ENCODE assay signal across 16 cellular contexts in genomic region chr13:113646376-113646775, GRCh38. TPM values are rescaled to one million over a fixed set of nuclear protein-coding genes. Genes with fewer than 3 reads are reported as not detected.
A peak's percentile ranks its signal among the peaks of the same experiment; 100 is the strongest.
DNase-seq lines count a peak whose midpoint lies in the region; ATAC-seq and TF ChIP-seq lines count a peak whose summit lies in the region.
"Had no signal": no experiment of that assay in that cellular context is flagged by ENCODE, and none has a peak within 500 bp of the region (broad histone marks: within the 10 kb centered on the region; RNA-seq: fewer than 3 reads in every experiment).

No MANE protein-coding gene starts in this region.

- H2AFZ ChIP-seq in GM23338: no peak overlapping the region
- H2AFZ ChIP-seq: parathyroid adenoma had no signal

- no peaks in the 10 kb centered on the region for H3K27me3 ChIP-seq in GM23338 (ENCODE audit: insufficient read depth)

- no peak overlapping the region for H3K4me3 Mint-ChIP-seq in activated CD4-positive, alpha-beta T cell treated with anti-CD3 and anti-CD28 coated beads for 36 hours
- H3K4me3 Mint-ChIP-seq in GM23338: no peak overlapping the region
- H3K4me3 Mint-ChIP-seq: stimulated activated naive B cell treated with anti-CD40 and anti-IgM and Interleukin-4, amounts not matched to agents 10 μg/mL and 1 μg/mL and 100 μg/mL, for 72 hours had no signal

- ATAC-seq in activated CD4-positive, alpha-beta T cell treated with anti-CD3 and anti-CD28 coated beads for 36 hours: peak; percentile 30
- ATAC-seq in sciatic nerve: no peak
- ATAC-seq in GM23338: no peak

- no peak for TF ChIP-seq CTCF in GM23338 (conservative IDR thresholded peaks at IDR 0.05; ENCODE audit: low read depth in 2 of 2)

- H3K4me3 ChIP-seq in GM23338: no peak overlapping the region
- H3K4me3 ChIP-seq: skin epidermis had no signal

- H3K4me1 ChIP-seq in GM23338 (ENCODE audit: insufficient read depth): no peaks in the 10 kb centered on the region

- H3K9me2 ChIP-seq in GM23338 (ENCODE audit: insufficient read depth): no peaks in the 10 kb centered on the region

- peak; percentile 6 for DNase-seq in activated CD4-positive, alpha-beta T cell treated with anti-CD3 and anti-CD28 coated beads for 36 hours
- no peak for DNase-seq in activated CD4-positive, alpha-beta T cell treated with anti-CD3 and anti-CD28 coated beads, Interleukin-2, amount 50 U/mL, for 1 hour
- peak; percentile 9 for DNase-seq in DMS153 (lab: John Stamatoyannopoulos, UW)
- DNase-seq in SHP77 treated with DMSO at 0.1 percent for 48 hours (lab: John Stamatoyannopoulos, UW): peak; percentile 89
- DNase-seq in sciatic nerve (ENCODE audit: low spot score): peak; percentile 33
- DNase-seq in GM23338 (ENCODE audit: low spot score): no peak
- no peak for DNase-seq in central memory CD4-positive, alpha-beta T cell
- DNase-seq in AML-193 (lab: John Stamatoyannopoulos, UW): no peak
- DNase-seq: activated CD4-positive, alpha-beta T cell treated with anti-CD3 and anti-CD28 coated beads for 4 hours; hypothalamus; left cardiac atrium; NCI-H774; stimulated activated naive B cell treated with anti-CD40 and anti-IgM and Interleukin-4, amounts not matched to agents 10 μg/mL and 1 μg/mL and 100 μg/mL, for 72 hours had no signal

- no peak overlapping the region for H3K4me2 ChIP-seq in GM23338

- CTCF ChIA-PET in activated CD4-positive, alpha-beta T cell treated with anti-CD3 and anti-CD28 coated beads for 36 hours (lab: Charles Lee): interaction anchor here (0.6 to 1.4 kb wide), 5 partner anchors 58 to 676 kb away, joined by 3 to 5 read pairs (median 4); no protein-coding TSS in a partner anchor

- POLR2A ChIA-PET in activated CD4-positive, alpha-beta T cell treated with anti-CD3 and anti-CD28 coated beads for 36 hours (lab: Charles Lee): no interaction called here

- intact Hi-C loops in activated CD4-positive, alpha-beta T cell treated with anti-CD3 and anti-CD28 coated beads for 36 hours (cut with DNase I, micrococcal nuclease): no loop called here
- intact Hi-C loops in sciatic nerve (cut with DNase I): no loop called here

- H3K79me2 ChIP-seq in GM23338 (replicated peaks; ENCODE audit: insufficient read depth): no peaks in the 10 kb centered on the region
- H3K79me2 ChIP-seq: parathyroid adenoma had no signal

- no peaks in the 10 kb centered on the region for H3K9me3 Mint-ChIP-seq in activated CD4-positive, alpha-beta T cell treated with anti-CD3 and anti-CD28 coated beads for 36 hours (ENCODE audit: low read depth)
- H3K9me3 Mint-ChIP-seq in GM23338: peaks cover 30% of the 10 kb centered on the region; the same call in 2 of the 3 replicates

- H3K27ac ChIP-seq in GM23338 (ENCODE audit: low read depth): no peak overlapping the region

- H3K27ac Mint-ChIP-seq in activated CD4-positive, alpha-beta T cell treated with anti-CD3 and anti-CD28 coated beads for 36 hours: no peak overlapping the region
- no peak overlapping the region for H3K27ac Mint-ChIP-seq in GM23338
- H3K27ac Mint-ChIP-seq: stimulated activated naive B cell treated with anti-CD40 and anti-IgM and Interleukin-4, amounts not matched to agents 10 μg/mL and 1 μg/mL and 100 μg/mL, for 72 hours had no signal

- no peaks in the 10 kb centered on the region for H4K20me1 ChIP-seq in GM23338 (replicated peaks; ENCODE audit: insufficient read depth)

- H3F3A ChIP-seq in GM23338 (replicated peaks; ENCODE audit: low read depth): no peaks in the 10 kb centered on the region

- H3K4me1 Mint-ChIP-seq in activated CD4-positive, alpha-beta T cell treated with anti-CD3 and anti-CD28 coated beads for 36 hours: peaks cover 20% of the 10 kb centered on the region
- H3K4me1 Mint-ChIP-seq in GM23338: peaks cover 7% of the 10 kb centered on the region; the same call in 2 of the 3 replicates

- H3K27me3 Mint-ChIP-seq in activated CD4-positive, alpha-beta T cell treated with anti-CD3 and anti-CD28 coated beads for 36 hours: no peaks in the 10 kb centered on the region
- peaks cover 13% of the 10 kb centered on the region for H3K27me3 Mint-ChIP-seq in GM23338 (ENCODE audit: insufficient read depth, low read depth, poor library complexity)
- H3K27me3 Mint-ChIP-seq: stimulated activated naive B cell treated with anti-CD40 and anti-IgM and Interleukin-4, amounts not matched to agents 10 μg/mL and 1 μg/mL and 100 μg/mL, for 72 hours had no signal

- peaks cover 15% of the 10 kb centered on the region for H3K36me3 Mint-ChIP-seq in activated CD4-positive, alpha-beta T cell treated with anti-CD3 and anti-CD28 coated beads for 36 hours (ENCODE audit: low read depth)
- H3K36me3 Mint-ChIP-seq in GM23338 (ENCODE audit: low read depth): peaks cover 39% of the 10 kb centered on the region

- H3K36me3 ChIP-seq in GM23338 (ENCODE audit: insufficient read depth): peaks cover under 1% of the 10 kb centered on the region

TF ChIP-seq in GM23338, 12 proteins besides CTCF, POLR2A, EP300 and RAD21 (continues in another document):
- TF ChIP-seq JUNB (IDR thresholded peaks at IDR 0.05; ENCODE audit: unreplicated experiment) (no peak), EZH2phosphoT487 (IDR thresholded peaks at IDR 0.05; ENCODE audit: unreplicated experiment) (no peak), CREB1 (CRISPR knock-in tag; IDR thresholded peaks at IDR 0.05; ENCODE audit: low read depth) (no peak), STAT1 (IDR thresholded peaks at IDR 0.05; ENCODE audit: unreplicated experiment) (no peak)
- TF ChIP-seq, protein P1, sequence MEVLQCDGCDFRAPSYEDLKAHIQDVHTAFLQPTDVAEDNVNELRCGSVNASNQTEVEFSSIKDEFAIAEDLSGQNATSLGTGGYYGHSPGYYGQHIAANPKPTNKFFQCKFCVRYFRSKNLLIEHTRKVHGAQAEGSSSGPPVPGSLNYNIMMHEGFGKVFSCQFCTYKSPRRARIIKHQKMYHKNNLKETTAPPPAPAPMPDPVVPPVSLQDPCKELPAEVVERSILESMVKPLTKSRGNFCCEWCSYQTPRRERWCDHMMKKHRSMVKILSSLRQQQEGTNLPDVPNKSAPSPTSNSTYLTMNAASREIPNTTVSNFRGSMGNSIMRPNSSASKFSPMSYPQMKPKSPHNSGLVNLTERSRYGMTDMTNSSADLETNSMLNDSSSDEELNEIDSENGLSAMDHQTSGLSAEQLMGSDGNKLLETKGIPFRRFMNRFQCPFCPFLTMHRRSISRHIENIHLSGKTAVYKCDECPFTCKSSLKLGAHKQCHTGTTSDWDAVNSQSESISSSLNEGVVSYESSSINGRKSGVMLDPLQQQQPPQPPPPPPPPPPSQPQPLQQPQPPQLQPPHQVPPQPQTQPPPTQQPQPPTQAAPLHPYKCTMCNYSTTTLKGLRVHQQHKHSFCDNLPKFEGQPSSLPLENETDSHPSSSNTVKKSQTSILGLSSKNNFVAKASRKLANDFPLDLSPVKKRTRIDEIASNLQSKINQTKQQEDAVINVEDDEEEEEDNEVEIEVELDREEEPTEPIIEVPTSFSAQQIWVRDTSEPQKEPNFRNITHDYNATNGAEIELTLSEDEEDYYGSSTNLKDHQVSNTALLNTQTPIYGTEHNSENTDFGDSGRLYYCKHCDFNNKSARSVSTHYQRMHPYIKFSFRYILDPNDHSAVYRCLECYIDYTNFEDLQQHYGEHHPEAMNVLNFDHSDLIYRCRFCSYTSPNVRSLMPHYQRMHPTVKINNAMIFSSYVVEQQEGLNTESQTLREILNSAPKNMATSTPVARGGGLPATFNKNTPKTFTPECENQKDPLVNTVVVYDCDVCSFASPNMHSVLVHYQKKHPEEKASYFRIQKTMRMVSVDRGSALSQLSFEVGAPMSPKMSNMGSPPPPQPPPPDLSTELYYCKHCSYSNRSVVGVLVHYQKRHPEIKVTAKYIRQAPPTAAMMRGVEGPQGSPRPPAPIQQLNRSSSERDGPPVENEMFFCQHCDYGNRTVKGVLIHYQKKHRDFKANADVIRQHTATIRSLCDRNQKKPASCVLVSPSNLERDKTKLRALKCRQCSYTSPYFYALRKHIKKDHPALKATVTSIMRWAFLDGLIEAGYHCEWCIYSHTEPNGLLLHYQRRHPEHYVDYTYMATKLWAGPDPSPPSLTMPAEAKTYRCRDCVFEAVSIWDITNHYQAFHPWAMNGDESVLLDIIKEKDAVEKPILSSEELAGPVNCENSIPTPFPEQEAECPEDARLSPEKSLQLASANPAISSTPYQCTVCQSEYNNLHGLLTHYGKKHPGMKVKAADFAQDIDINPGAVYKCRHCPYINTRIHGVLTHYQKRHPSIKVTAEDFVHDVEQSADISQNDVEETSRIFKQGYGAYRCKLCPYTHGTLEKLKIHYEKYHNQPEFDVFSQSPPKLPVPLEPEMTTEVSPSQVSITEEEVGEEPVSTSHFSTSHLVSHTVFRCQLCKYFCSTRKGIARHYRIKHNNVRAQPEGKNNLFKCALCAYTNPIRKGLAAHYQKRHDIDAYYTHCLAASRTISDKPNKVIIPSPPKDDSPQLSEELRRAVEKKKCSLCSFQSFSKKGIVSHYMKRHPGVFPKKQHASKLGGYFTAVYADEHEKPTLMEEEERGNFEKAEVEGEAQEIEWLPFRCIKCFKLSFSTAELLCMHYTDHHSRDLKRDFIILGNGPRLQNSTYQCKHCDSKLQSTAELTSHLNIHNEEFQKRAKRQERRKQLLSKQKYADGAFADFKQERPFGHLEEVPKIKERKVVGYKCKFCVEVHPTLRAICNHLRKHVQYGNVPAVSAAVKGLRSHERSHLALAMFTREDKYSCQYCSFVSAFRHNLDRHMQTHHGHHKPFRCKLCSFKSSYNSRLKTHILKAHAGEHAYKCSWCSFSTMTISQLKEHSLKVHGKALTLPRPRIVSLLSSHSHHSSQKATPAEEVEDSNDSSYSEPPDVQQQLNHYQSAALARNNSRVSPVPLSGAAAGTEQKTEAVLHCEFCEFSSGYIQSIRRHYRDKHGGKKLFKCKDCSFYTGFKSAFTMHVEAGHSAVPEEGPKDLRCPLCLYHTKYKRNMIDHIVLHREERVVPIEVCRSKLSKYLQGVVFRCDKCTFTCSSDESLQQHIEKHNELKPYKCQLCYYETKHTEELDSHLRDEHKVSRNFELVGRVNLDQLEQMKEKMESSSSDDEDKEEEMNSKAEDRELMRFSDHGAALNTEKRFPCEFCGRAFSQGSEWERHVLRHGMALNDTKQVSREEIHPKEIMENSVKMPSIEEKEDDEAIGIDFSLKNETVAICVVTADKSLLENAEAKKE (CRISPR knock-in tag; IDR thresholded peaks at IDR 0.05): no peak

RNA-seq across cellular contexts. Expression of gene ATP4B, which starts 11.6 kb away (rescaled TPM):
- total RNA-seq in activated CD4-positive, alpha-beta T cell treated with anti-CD3 and anti-CD28 coated beads for 36 hours: not detected
- not detected for total RNA-seq in sciatic nerve
- not detected in 2 replicates for total RNA-seq in GM23338 (2014; rRNA removed; shearing (Covaris generic))
- not detected in 2 replicates for polyA plus RNA-seq in GM23338 (2016; fragmentation: Nextera tagmentation; extraction: Ambion mirVana)
- total RNA-seq: H4, left cardiac atrium had no signal

RNA-seq across cellular contexts. Expression of gene GRK1, which starts 20.6 kb away (rescaled TPM):
- total RNA-seq in activated CD4-positive, alpha-beta T cell treated with anti-CD3 and anti-CD28 coated beads for 36 hours: under 1 TPM; 0.16 to 0.21 TPM
- 0.09 TPM for total RNA-seq in sciatic nerve
- 0.27 TPM in 1 of 2 replicates, not detected in the other for total RNA-seq in GM23338 (2014; rRNA removed; shearing (Covaris generic))
- polyA plus RNA-seq in GM23338 (2016; fragmentation: Nextera tagmentation; extraction: Ambion mirVana): not detected in 2 replicates
- total RNA-seq: H4 had no signal

Comparison
In these comparisons a context has a peak if more than half of its experiments do, and no peak if none do; other contexts are left out.
1. DNase-seq: peak in activated CD4-positive, alpha-beta T cell treated with anti-CD3 and anti-CD28 coated beads for 36 hours (single experiment), DMS153 (single experiment), SHP77 treated with DMSO at 0.1 percent for 48 hours (single experiment) and sciatic nerve (single experiment); none in activated CD4-positive, alpha-beta T cell treated with anti-CD3 and anti-CD28 coated beads, Interleukin-2, amount 50 U/mL, for 1 hour (single experiment), GM23338 (single experiment), central memory CD4-positive, alpha-beta T cell (single experiment) and AML-193 (0 of 2).